ENCODE assay signal across 8 cellular contexts in the genomic region with DNA sequence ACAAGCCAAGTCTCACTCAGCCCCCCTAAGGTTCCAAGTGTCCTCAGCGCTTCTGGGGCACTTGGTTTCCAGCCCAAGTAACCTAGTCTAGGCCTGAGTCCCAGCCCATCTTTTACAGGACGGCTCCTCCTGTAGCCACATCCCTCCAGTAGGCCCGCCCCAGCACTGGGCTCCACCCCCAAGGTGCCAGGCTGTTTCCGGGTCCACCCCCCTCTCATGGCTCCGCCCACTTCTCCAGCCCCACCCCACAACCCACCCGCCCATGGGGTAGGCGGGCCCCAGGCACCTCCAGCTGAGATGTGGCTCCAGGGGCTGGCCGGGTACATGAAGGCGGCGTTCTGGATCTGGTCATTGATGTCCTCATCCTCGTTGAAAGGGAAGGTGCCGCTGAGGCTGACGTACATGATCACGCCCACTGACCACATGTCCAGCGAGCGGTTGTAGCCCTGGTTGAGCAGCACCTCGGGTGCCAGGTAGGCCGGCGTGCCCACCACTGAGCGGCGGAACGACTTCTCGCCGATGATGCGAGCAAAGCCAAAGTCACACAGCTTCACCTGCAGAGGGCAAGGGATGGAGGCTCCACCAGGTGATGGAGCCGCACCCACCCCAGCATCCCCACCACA. TPM values are rescaled to one million over a fixed set of nuclear protein-coding genes. Genes with fewer than 3 reads are reported as not detected.
DNase-seq lines count a peak whose midpoint lies in the region; ATAC-seq and TF ChIP-seq lines count a peak whose summit lies in the region.

No MANE protein-coding gene starts in this region.

- TF ChIP-seq CTCF in OCI-LY7 (conservative IDR thresholded peaks at IDR 0.05; ENCODE audit: low read length), result no peak
- no peak for TF ChIP-seq CTCF in neural crest cell (conservative IDR thresholded peaks at IDR 0.05)
- no peak for TF ChIP-seq CTCF in osteoblast (IDR thresholded peaks at IDR 0.05; ENCODE audit: extremely low read depth, low read depth, low read length)
- no peak for TF ChIP-seq CTCF in transverse colon (IDR thresholded peaks at IDR 0.05)

- no peaks in the 10 kb centered on the region for H3K9me3 Mint-ChIP-seq in CD8-positive, alpha-beta memory T cell
- no peaks in the 10 kb centered on the region for H3K9me3 Mint-ChIP-seq in neural crest cell

- H3K27ac ChIP-seq in CD8-positive, alpha-beta memory T cell (ENCODE audit: low read depth, low read length), result no peak overlapping the region
- H3K27ac ChIP-seq in OCI-LY7 (ENCODE audit: low read depth, low read length, poor library complexity, severe bottlenecking), result no peak overlapping the region
- no peak overlapping the region for H3K27ac ChIP-seq in osteoblast (ENCODE audit: low read depth, low read length)
- no peak overlapping the region for H3K27ac ChIP-seq in transverse colon

- H3K36me3 Mint-ChIP-seq in CD8-positive, alpha-beta memory T cell, result peaks cover 15 to 81% (median 15%) of the 10 kb centered on the region in 3 donors
- H3K36me3 Mint-ChIP-seq in neural crest cell (ENCODE audit: low read depth), result peaks cover 19% of the 10 kb centered on the region

- WGBS in transverse colon (ENCODE audit: low coverage in 1 of 2), 2 donors, result 85% methylated on average over 25 of the region's 26 CpGs; no CpG with 5 or more reads in 1 of the 2 donors

- H4K20me1 ChIP-seq in OCI-LY7 (ENCODE audit: insufficient read depth, low read length), result no peaks in the 10 kb centered on the region; the same call in 1 of the 2 replicates
- peaks cover 6% of the 10 kb centered on the region for H4K20me1 ChIP-seq in osteoblast (ENCODE audit: insufficient read depth, low read length)

- no peak overlapping the region for H3K4me3 ChIP-seq in CD8-positive, alpha-beta memory T cell (ENCODE audit: low read length)
- H3K4me3 ChIP-seq in OCI-LY7 (ENCODE audit: low read depth, low read length, poor library complexity, severe bottlenecking) (no peak overlapping the region), osteoblast (ENCODE audit: insufficient read depth, low read length) (no peak overlapping the region), transverse colon (no peak overlapping the region)

- no peaks in the 10 kb centered on the region for H3K4me1 ChIP-seq in CD8-positive, alpha-beta memory T cell (ENCODE audit: insufficient read depth, low read length)
- no peaks in the 10 kb centered on the region for H3K4me1 ChIP-seq in OCI-LY7 (ENCODE audit: insufficient read depth, low read length, poor library complexity, severe bottlenecking)
- no peaks in the 10 kb centered on the region for H3K4me1 ChIP-seq in osteoblast (ENCODE audit: insufficient read depth, low read length)
- peaks cover 0 to 5% (median 0%) of the 10 kb centered on the region in 4 donors for H3K4me1 ChIP-seq in transverse colon

- H3K79me2 ChIP-seq in OCI-LY7 (ENCODE audit: insufficient read depth, low read depth, low read length), result no peaks in the 10 kb centered on the region
- no peaks in the 10 kb centered on the region for H3K79me2 ChIP-seq in osteoblast (ENCODE audit: insufficient read depth, low read length)

- H3K9me2 ChIP-seq in OCI-LY7 (ENCODE audit: insufficient read depth, low read length), result no peaks in the 10 kb centered on the region

- POLR2A ChIA-PET in CD8-positive, alpha-beta memory T cell (lab: Charles Lee), result no interaction called here
- POLR2A ChIA-PET in OCI-LY7 (lab: Charles Lee), result interaction anchor here (0.6 kb wide), 1 partner anchor 188 kb away, joined by 3 read pairs; no protein-coding TSS in a partner anchor

- peaks cover 54% of the 10 kb centered on the region for H3K36me3 ChIP-seq in CD8-positive, alpha-beta memory T cell (ENCODE audit: insufficient read depth, low read length)
- H3K36me3 ChIP-seq in OCI-LY7 (ENCODE audit: insufficient read depth, low read length) (peaks cover 95% of the 10 kb centered on the region), osteoblast (ENCODE audit: insufficient read depth, low read length) (peaks cover 33% of the 10 kb centered on the region), transverse colon (peaks cover 0 to 40% (median 19%) of the 10 kb centered on the region in 4 donors)

- H3K9me3 ChIP-seq in CD8-positive, alpha-beta memory T cell (ENCODE audit: low read length), result no peaks in the 10 kb centered on the region
- no peaks in the 10 kb centered on the region for H3K9me3 ChIP-seq in OCI-LY7 (ENCODE audit: low read length)
- no peaks in the 10 kb centered on the region for H3K9me3 ChIP-seq in osteoblast (ENCODE audit: low read depth, low read length)
- no peaks in the 10 kb centered on the region for H3K9me3 ChIP-seq in transverse colon

- CTCF ChIA-PET in CD8-positive, alpha-beta memory T cell (lab: Charles Lee), result no interaction called here
- CTCF ChIA-PET in OCI-LY7 (lab: Charles Lee; ENCODE audit: unreplicated experiment), result interaction anchor here (0.6 kb wide), 1 partner anchor 275 kb away, joined by 4 read pairs; no protein-coding TSS in a partner anchor

- ATAC-seq in GM21390 (IDR thresholded peaks at IDR 0.05; ENCODE audit: unreplicated experiment), result no peak

- H3K27me3 ChIP-seq in CD8-positive, alpha-beta memory T cell (ENCODE audit: insufficient read depth, low read length, poor library complexity, severe bottlenecking), result no peaks in the 10 kb centered on the region
- no peaks in the 10 kb centered on the region for H3K27me3 ChIP-seq in osteoblast (ENCODE audit: insufficient read depth, low read length)
- H3K27me3 ChIP-seq in transverse colon, result no peaks in the 10 kb centered on the region

- H2AFZ ChIP-seq in OCI-LY7 (ENCODE audit: low read length) (no peak overlapping the region), osteoblast (ENCODE audit: low read length) (no peak overlapping the region)

- no peak for TF ChIP-seq POLR2A in transverse colon (IDR thresholded peaks at IDR 0.05)

- intact Hi-C loops in OCI-LY7 (cut with micrococcal nuclease; ENCODE audit: unreplicated experiment) (no loop called here), transverse colon (cut with DNase I; ENCODE audit: low total_unique reads) (no loop called here)

- H3K27ac Mint-ChIP-seq in CD8-positive, alpha-beta memory T cell, result peak overlapping the region in 4 of 8 donors; percentile 29 to 84 (median 64)
- H3K27ac Mint-ChIP-seq in neural crest cell (ENCODE audit: unreplicated experiment), result peak overlapping the region; percentile 78

- H3K4me3 Mint-ChIP-seq in CD8-positive, alpha-beta memory T cell, result no peak overlapping the region
- no peak overlapping the region for H3K4me3 Mint-ChIP-seq in neural crest cell

- in situ Hi-C loops in transverse colon (cut with MboI; ENCODE audit: low pct_ligation_motif_present in 1 of 4, low pct_unique_long_range_greater_than_20kb in 1 of 4, low sequenced_read_pairs in 3 of 4), result no loop called here

- no peak overlapping the region for H3K4me2 ChIP-seq in OCI-LY7 (ENCODE audit: low read length)
- H3K4me2 ChIP-seq in osteoblast (ENCODE audit: insufficient read depth, low read length), result no peak overlapping the region

- H3K4me1 Mint-ChIP-seq in CD8-positive, alpha-beta memory T cell, result peaks cover 0 to 11% (median 2%) of the 10 kb centered on the region in 3 donors
- no peaks in the 10 kb centered on the region for H3K4me1 Mint-ChIP-seq in neural crest cell

- TF ChIP-seq EP300 in transverse colon (IDR thresholded peaks at IDR 0.05; ENCODE audit: low read depth), result no peak

- BruUV-seq in OCI-LY7 (replicated peaks; lab: Mats Ljungman, UMichigan), result no TSS peak

- DNase-seq in CD8-positive, alpha-beta memory T cell, result peak; percentile 49 to 66 (median 56)
- DNase-seq in OCI-LY7 (ENCODE audit: low spot score) (peak; percentile 78), neural crest cell (ENCODE audit: low read depth, low spot score) (no peak), osteoblast (ENCODE audit: insufficient read length, low spot score, missing footprints) (no peak), DMS79 treated with DMSO at 0.1 percent for 48 hours (lab: John Stamatoyannopoulos, UW) (no peak), transverse colon (no peak)
- peak; percentile 14 for DNase-seq in activated gamma-delta T cell treated with anti-CD3 and anti-CD28 coated beads, Interleukin-2, amount 50 U/mL, for 16 hours (ENCODE audit: low read depth)

- no peaks in the 10 kb centered on the region for H3K27me3 Mint-ChIP-seq in CD8-positive, alpha-beta memory T cell
- H3K27me3 Mint-ChIP-seq in neural crest cell (ENCODE audit: low read depth), result no peaks in the 10 kb centered on the region

RNA-seq across cellular contexts. Expression of a gene that starts 17.2 kb away (rescaled TPM):
- 1 to 10 TPM; 2.5 TPM for total RNA-seq in CD8-positive, alpha-beta memory T cell
- polyA plus RNA-seq in CD8-positive, alpha-beta memory T cell, result not detected
- 0.10 and 0.44 TPM in 2 replicates for total RNA-seq in OCI-LY7 (2014; rRNA removed; shearing (Covaris generic))
- total RNA-seq in OCI-LY7 (2022), result not detected in 2 replicates
- total RNA-seq in neural crest cell, result 6.5 and 7.4 TPM in 2 replicates
- 1.8 and 3.5 TPM in 2 replicates for total RNA-seq in osteoblast
- 10 to 100 TPM in 1 of 4 donors, 1 to 10 TPM in 3; 5.3 to 27.1 (median 7.5) TPM for total RNA-seq in transverse colon

RNA-seq across cellular contexts. Expression of a gene that starts 38.7 kb away (rescaled TPM):
- total RNA-seq in CD8-positive, alpha-beta memory T cell, result 10 to 100 TPM; 61.6 to 63.8 TPM
- 88.0 TPM for polyA plus RNA-seq in CD8-positive, alpha-beta memory T cell
- 30.5 and 34.3 TPM in 2 replicates for total RNA-seq in OCI-LY7 (2014; rRNA removed; shearing (Covaris generic))
- total RNA-seq in OCI-LY7 (2022) (89.2 and 101 TPM in 2 replicates), neural crest cell (55.5 and 57.2 TPM in 2 replicates), osteoblast (9.0 and 9.4 TPM in 2 replicates), transverse colon (100 to 1,000 TPM in 1 of 4 donors, 10 to 100 TPM in 3; 40.1 to 201 (median 53.5) TPM)

RNA-seq across cellular contexts. Expression of a gene that starts 42.2 kb away (rescaled TPM):
- total RNA-seq in CD8-positive, alpha-beta memory T cell, result 1 to 10 TPM; 9.0 TPM
- not detected for polyA plus RNA-seq in CD8-positive, alpha-beta memory T cell
- not detected in 2 replicates for total RNA-seq in OCI-LY7 (2014; rRNA removed; shearing (Covaris generic))
- total RNA-seq in OCI-LY7 (2022) (not detected in 2 replicates), neural crest cell (not detected in 2 replicates), osteoblast (not detected in 2 replicates), transverse colon (not detected)

RNA-seq across cellular contexts. Expression of a gene that starts 53.3 kb away (rescaled TPM):
- total RNA-seq in CD8-positive, alpha-beta memory T cell, result 10 to 100 TPM; 17.7 to 18.4 TPM
- polyA plus RNA-seq in CD8-positive, alpha-beta memory T cell, result not detected
- 0.25 and 0.26 TPM in 2 replicates for total RNA-seq in OCI-LY7 (2014; rRNA removed; shearing (Covaris generic))
- total RNA-seq in OCI-LY7 (2022), result not detected in 2 replicates
- not detected in 2 replicates for total RNA-seq in neural crest cell
- 2.5 and 2.9 TPM in 2 replicates for total RNA-seq in osteoblast
- total RNA-seq in transverse colon, result 1 to 10 TPM in 2 of 4 donors, under 1 TPM in 1, not detected in 1; 0.55 to 2.4 (median 2.2) TPM

Comparison
In these comparisons a context has a peak if more than half of its experiments do, and no peak if none do; other contexts are left out.
1. DNase-seq: peak in CD8-positive, alpha-beta memory T cell (5 of 5), OCI-LY7 (single experiment) and activated gamma-delta T cell treated with anti-CD3 and anti-CD28 coated beads, Interleukin-2, amount 50 U/mL, for 16 hours (single experiment); none in neural crest cell (single experiment), osteoblast (single experiment), DMS79 treated with DMSO at 0.1 percent for 48 hours (single experiment) and transverse colon (single experiment).